ENCODE assay signal across 8 cellular contexts in the genomic region with DNA sequence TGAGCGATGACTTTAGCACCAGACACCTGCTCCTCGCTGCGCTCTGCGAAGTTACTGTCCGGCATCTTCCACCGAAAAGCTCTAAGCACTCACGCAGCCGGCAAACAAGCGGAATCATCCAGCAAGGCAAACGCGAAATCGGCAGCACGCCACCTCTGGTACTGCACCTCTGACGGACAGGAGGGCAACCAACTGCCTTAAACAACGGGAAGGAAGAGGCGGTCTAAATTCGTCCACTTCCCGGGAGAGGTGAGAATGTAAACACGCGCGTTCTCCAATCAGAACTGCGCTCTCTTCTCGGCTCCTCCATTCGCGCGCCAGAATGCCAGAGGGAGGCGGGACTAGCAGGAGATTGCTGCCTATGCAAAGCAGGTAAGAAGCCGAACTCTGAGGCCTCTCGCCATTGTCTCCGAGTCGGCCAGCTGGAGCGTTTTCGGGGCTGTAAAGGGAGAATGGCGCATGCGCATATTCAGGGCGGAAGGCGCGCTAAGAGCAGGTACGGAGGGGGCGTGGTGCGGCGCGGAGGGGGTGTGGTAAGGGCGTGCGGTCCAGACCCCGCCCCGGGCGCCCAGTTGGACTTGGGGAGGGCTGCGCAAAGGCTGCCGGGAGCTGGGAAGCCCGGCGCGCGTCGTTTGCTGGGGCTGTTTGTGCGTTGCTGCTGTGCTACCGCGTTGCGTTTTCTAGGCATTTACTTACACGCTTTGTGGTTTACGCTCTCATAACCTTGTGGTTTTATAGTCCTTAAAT. TPM values are rescaled to one million over a fixed set of nuclear protein-coding genes. Genes with fewer than 3 reads are reported as not detected.
DNase-seq lines count a peak whose midpoint lies in the region; ATAC-seq and TF ChIP-seq lines count a peak whose summit lies in the region.

TSS of gene BTD (plus strand) at position 347 of the 747 bp plus-strand sequence. CDS start 33,695 bp downstream, outside the sequence.
TSS of gene HACL1 (minus strand) at position 171 of the 747 bp plus-strand sequence. CDS start at position 65, 106 bp downstream.

- no peaks in the 10 kb centered on the region for H3K9me3 ChIP-seq in CD4-positive, CD25-positive, alpha-beta regulatory T cell (ENCODE audit: control insufficient read depth in 2 of 2, low read length in 2 of 2)
- H3K9me3 ChIP-seq in HUES48 (ENCODE audit: control insufficient read depth, insufficient read depth, low read length), result no peaks in the 10 kb centered on the region

- H3K9me3 Mint-ChIP-seq in CD4-positive, CD25-positive, alpha-beta regulatory T cell, result no peaks in the 10 kb centered on the region
- no peaks in the 10 kb centered on the region for H3K9me3 Mint-ChIP-seq in stimulated activated effector memory CD8-positive, alpha-beta T cell treated with anti-CD3 and anti-CD28 coated beads, Interleukin-12 subunit alpha, Interleukin-12 subunit beta, amount 100 ng/mL, for 72 hours

- peak; percentile 98 to 99 (median 99) for DNase-seq in CD4-positive, CD25-positive, alpha-beta regulatory T cell
- DNase-seq in activated CD8-positive, alpha-beta memory T cell treated with anti-CD3 and anti-CD28 coated beads, Interleukin-2, amount 50 U/mL, for 1 hour (ENCODE audit: extremely low read depth), result peak; percentile 99
- DNase-seq in erythroblast (lab: John Stamatoyannopoulos, UW) (no peak), myocyte (ENCODE audit: low read depth) (peak; percentile 99), NCI-H2196 treated with DMSO at 0.1 percent for 48 hours (lab: John Stamatoyannopoulos, UW; ENCODE audit: unreplicated experiment) (no peak)
- peak; percentile 94 to 99 for DNase-seq in stimulated activated effector memory CD8-positive, alpha-beta T cell treated with anti-CD3 and anti-CD28 coated beads, Interleukin-12 subunit alpha, Interleukin-12 subunit beta, amount 100 ng/mL, for 72 hours (ENCODE audit: low spot score in 2 of 2)

- H3K27me3 Mint-ChIP-seq in CD4-positive, CD25-positive, alpha-beta regulatory T cell, result peaks cover 4% of the 10 kb centered on the region

- H3K4me1 ChIP-seq in CD4-positive, CD25-positive, alpha-beta regulatory T cell (ENCODE audit: control insufficient read depth, insufficient read depth, low read length, poor library complexity, severe bottlenecking), result peaks cover 31% of the 10 kb centered on the region
- 0 out of 2 replicates have a peak, but pooled peaks cover under 1% of the 10 kb centered on the region for H3K4me1 ChIP-seq in HUES48 (ENCODE audit: control insufficient read depth, insufficient read depth, low read length)

- H3K27me3 ChIP-seq in CD4-positive, CD25-positive, alpha-beta regulatory T cell (ENCODE audit: control insufficient read depth, insufficient read depth, low read length), result no peaks in the 10 kb centered on the region
- no peaks in the 10 kb centered on the region for H3K27me3 ChIP-seq in HUES48 (ENCODE audit: control insufficient read depth, insufficient read depth, low read length)

- H3K27ac ChIP-seq in CD4-positive, CD25-positive, alpha-beta regulatory T cell (ENCODE audit: insufficient read depth, low read length, poor library complexity, severe bottlenecking), result peak within 1 kb of the TSS; percentile 95
- peak within 1 kb of the TSS; percentile 98 for H3K27ac ChIP-seq in HUES48 (ENCODE audit: low read depth, low read length)

- H3K27ac Mint-ChIP-seq in CD4-positive, CD25-positive, alpha-beta regulatory T cell, result peak within 1 kb of the TSS; percentile 97 to 99 (median 99)
- H3K27ac Mint-ChIP-seq in stimulated activated effector memory CD8-positive, alpha-beta T cell treated with anti-CD3 and anti-CD28 coated beads, Interleukin-12 subunit alpha, Interleukin-12 subunit beta, amount 100 ng/mL, for 72 hours, result peak within 1 kb of the TSS; percentile 98

- peaks cover 23 to 71% (median 53%) of the 10 kb centered on the region in 4 donors for H3K4me1 Mint-ChIP-seq in CD4-positive, CD25-positive, alpha-beta regulatory T cell
- peaks cover 49% of the 10 kb centered on the region for H3K4me1 Mint-ChIP-seq in stimulated activated effector memory CD8-positive, alpha-beta T cell treated with anti-CD3 and anti-CD28 coated beads, Interleukin-12 subunit alpha, Interleukin-12 subunit beta, amount 100 ng/mL, for 72 hours

- H3K4me3 Mint-ChIP-seq in CD4-positive, CD25-positive, alpha-beta regulatory T cell, result peak within 1 kb of the TSS; percentile 97 to 99 (median 98)
- peak within 1 kb of the TSS; percentile 99 for H3K4me3 Mint-ChIP-seq in stimulated activated effector memory CD8-positive, alpha-beta T cell treated with anti-CD3 and anti-CD28 coated beads, Interleukin-12 subunit alpha, Interleukin-12 subunit beta, amount 100 ng/mL, for 72 hours

- peaks cover 40% of the 10 kb centered on the region for H3K36me3 Mint-ChIP-seq in CD4-positive, CD25-positive, alpha-beta regulatory T cell
- H3K36me3 Mint-ChIP-seq in stimulated activated effector memory CD8-positive, alpha-beta T cell treated with anti-CD3 and anti-CD28 coated beads, Interleukin-12 subunit alpha, Interleukin-12 subunit beta, amount 100 ng/mL, for 72 hours, result peaks cover 59% of the 10 kb centered on the region

- H3K9ac ChIP-seq in HUES48 (ENCODE audit: low read depth, low read length), result peak within 1 kb of the TSS; percentile 92

- TF ChIP-seq POLR2A in erythroblast (IDR thresholded peaks at IDR 0.05; ENCODE audit: low read length), result peak; percentile 96

- H3K36me3 ChIP-seq in CD4-positive, CD25-positive, alpha-beta regulatory T cell (ENCODE audit: control insufficient read depth, insufficient read depth, low read length), result peaks cover 27% of the 10 kb centered on the region
- H3K36me3 ChIP-seq in HUES48 (ENCODE audit: control insufficient read depth, insufficient read depth, low read length), result peaks cover 36% of the 10 kb centered on the region

- peak; percentile 91 to 92 for ATAC-seq in CD4-positive, CD25-positive, alpha-beta regulatory T cell (ENCODE audit: low read depth in 2 of 2)
- ATAC-seq in GM21367 (IDR thresholded peaks at IDR 0.05; ENCODE audit: unreplicated experiment), result peak; percentile 93
- ATAC-seq in stimulated activated effector memory CD8-positive, alpha-beta T cell treated with anti-CD3 and anti-CD28 coated beads, Interleukin-12 subunit alpha, Interleukin-12 subunit beta, amount 100 ng/mL, for 72 hours, result peak; percentile 92

- peak within 1 kb of the TSS; percentile 94 for H3K4me3 ChIP-seq in CD4-positive, CD25-positive, alpha-beta regulatory T cell (ENCODE audit: low read depth, low read length)
- H3K4me3 ChIP-seq in HUES48 (ENCODE audit: low read depth, low read length), result peak within 1 kb of the TSS; percentile 91

RNA-seq across cellular contexts. Expression of gene BTD, which starts in this region (rescaled TPM):
- total RNA-seq in CD4-positive, CD25-positive, alpha-beta regulatory T cell, result 22.7 TPM
- 10 to 100 TPM; 27.6 to 35.8 (median 33.4) TPM for polyA plus RNA-seq in CD4-positive, CD25-positive, alpha-beta regulatory T cell
- total RNA-seq in myocyte, result 22.9 and 26.7 TPM in 2 replicates
- polyA plus RNA-seq in myocyte (2012), result 20.9 TPM

RNA-seq across cellular contexts. Expression of gene HACL1, which starts in this region (rescaled TPM):
- 35.8 TPM for total RNA-seq in CD4-positive, CD25-positive, alpha-beta regulatory T cell
- polyA plus RNA-seq in CD4-positive, CD25-positive, alpha-beta regulatory T cell, result 10 to 100 TPM; 35.8 to 44.8 (median 39.1) TPM
- total RNA-seq in myocyte, result 11.2 and 11.7 TPM in 2 replicates
- polyA plus RNA-seq in myocyte (2012), result 10.2 TPM

Comparison
In these comparisons a context has a peak if more than half of its experiments do, and no peak if none do; other contexts are left out.
1. DNase-seq: peak in CD4-positive, CD25-positive, alpha-beta regulatory T cell (3 of 3), activated CD8-positive, alpha-beta memory T cell treated with anti-CD3 and anti-CD28 coated beads, Interleukin-2, amount 50 U/mL, for 1 hour (single experiment), myocyte (single experiment) and stimulated activated effector memory CD8-positive, alpha-beta T cell treated with anti-CD3 and anti-CD28 coated beads, Interleukin-12 subunit alpha, Interleukin-12 subunit beta, amount 100 ng/mL, for 72 hours (2 of 2); none in erythroblast (0 of 2) and NCI-H2196 treated with DMSO at 0.1 percent for 48 hours (single experiment).
2. Peak in every context shown above with its lines, with median percentiles within 50 percentile points of each other: ATAC-seq.